In genomic region chr5:109924708-109925107, GRCh38 we compare ENCODE assay signal across 27 cellular contexts.
"Had no signal": no experiment of that assay in that cellular context is flagged by ENCODE, and none has a peak within 500 bp of the region (broad histone marks: within the 10 kb centered on the region; RNA-seq: fewer than 3 reads in every experiment).

No MANE protein-coding gene starts in this region.

- H3K9me3 Mint-ChIP-seq: activated T-cell treated with anti-CD3 and anti-CD28 coated beads, Interleukin-2, amount 50 U/mL, for 4 hours; activated T-helper 17 cell treated with anti-CD3 and anti-CD28 coated beads, Interleukin-2, amount 50 U/mL, for 72 hours; effector memory CD8-positive, alpha-beta T cell; T-helper 2 cell treated with Interferon-gamma antibody and Interleukin-4, amounts not matched to agents 5 μg/mL and 100 μg/mL, for 36 hours had no signal

- H3K27ac Mint-ChIP-seq: activated CD4-positive, alpha-beta T cell treated with anti-CD3 and anti-CD28 coated beads, Interleukin-2, amount 10 ng/mL, durations not matched to agents 7 days and 5 days; activated CD8-positive, alpha-beta T cell treated with anti-CD3 and anti-CD28 coated beads for 36 hours; activated T-helper 17 cell treated with anti-CD3 and anti-CD28 coated beads, Interleukin-2, amount 50 U/mL, for 72 hours; T-helper 17 cell; T-helper 2 cell treated with Interferon-gamma antibody and Interleukin-4, amounts not matched to agents 5 μg/mL and 100 μg/mL, for 36 hours had no signal

- DNase-seq: activated CD4-positive, alpha-beta T cell treated with anti-CD3 and anti-CD28 coated beads for 4 hours; activated CD4-positive, alpha-beta T cell treated with anti-CD3 and anti-CD28 coated beads, Interleukin-2, amount 10 ng/mL, durations not matched to agents 7 days and 5 days; activated CD4-positive, alpha-beta T cell treated with anti-CD3 and anti-CD28 coated beads, Interleukin-2, amount 50 U/mL, for 48 hours; activated CD4-positive, CD25-positive, alpha-beta regulatory T cell; activated CD4-positive, CD25-positive, alpha-beta regulatory T cell treated with anti-CD3 and anti-CD28 coated beads, Interleukin-2, amount 50 U/mL, for 72 hours; activated CD8-positive, alpha-beta memory T cell treated with anti-CD3 and anti-CD28 coated beads for 24 hours; activated CD8-positive, alpha-beta T cell treated with anti-CD3 and anti-CD28 coated beads for 36 hours; activated effector memory CD4-positive, alpha-beta T cell treated with Interleukin-2 at 50 U/mL for 16 hours; activated gamma-delta T cell treated with Interleukin-2 at 50 U/mL for 16 hours; activated naive CD4-positive, alpha-beta T cell treated with anti-CD3 and anti-CD28 coated beads, Interleukin-2, amount 50 U/mL, for 16 hours; activated naive CD4-positive, alpha-beta T cell treated with Interleukin-2 at 50 U/mL for 16 hours; activated T-cell treated with anti-CD3 and anti-CD28 coated beads, Interleukin-2, amount 50 U/mL, for 4 hours; amniotic stem cell; anterior cingulate cortex; brain microvascular endothelial cell; cortex of kidney; dermis blood vessel endothelial cell; effector CD4-positive, alpha-beta T cell; effector memory CD8-positive, alpha-beta T cell; foreskin keratinocyte; gastrocnemius medialis; heart right ventricle; T-helper 1 cell; T-helper 17 cell had no signal

- H3K4me3 Mint-ChIP-seq: activated CD4-positive, alpha-beta T cell treated with anti-CD3 and anti-CD28 coated beads, Interleukin-2, amount 10 ng/mL, durations not matched to agents 7 days and 5 days; activated CD8-positive, alpha-beta T cell treated with anti-CD3 and anti-CD28 coated beads for 36 hours; activated naive CD8-positive, alpha-beta T cell; activated T-cell treated with anti-CD3 and anti-CD28 coated beads, Interleukin-2, amount 50 U/mL, for 4 hours; activated T-helper 17 cell treated with anti-CD3 and anti-CD28 coated beads, Interleukin-2, amount 50 U/mL, for 72 hours; effector memory CD8-positive, alpha-beta T cell; T-helper 17 cell; T-helper 2 cell treated with Interferon-gamma antibody and Interleukin-4, amounts not matched to agents 5 μg/mL and 100 μg/mL, for 36 hours had no signal

- H3K27me3 Mint-ChIP-seq: activated CD4-positive, alpha-beta T cell treated with anti-CD3 and anti-CD28 coated beads, Interleukin-2, amount 10 ng/mL, durations not matched to agents 7 days and 5 days; activated CD8-positive, alpha-beta T cell treated with anti-CD3 and anti-CD28 coated beads for 36 hours; activated naive CD8-positive, alpha-beta T cell had no signal

- ATAC-seq: activated CD8-positive, alpha-beta T cell treated with anti-CD3 and anti-CD28 coated beads for 36 hours; activated T-cell treated with anti-CD3 and anti-CD28 coated beads, Interleukin-2, amount 50 U/mL, for 4 hours; activated T-helper 17 cell treated with anti-CD3 and anti-CD28 coated beads, Interleukin-2, amount 50 U/mL, for 72 hours; effector memory CD8-positive, alpha-beta T cell; foreskin keratinocyte; gastrocnemius medialis; heart right ventricle; T-helper 17 cell had no signal
